16 cellular contexts compared by ENCODE assay signal in genomic region chr14:54168489-54168888, GRCh38.
"Had no signal": no experiment of that assay in that cellular context is flagged by ENCODE, and none has a peak within 500 bp of the region (broad histone marks: within the 10 kb centered on the region; RNA-seq: fewer than 3 reads in every experiment).

No MANE protein-coding gene starts in this region.

- ATAC-seq: activated CD4-positive, alpha-beta T cell treated with anti-CD3 and anti-CD28 coated beads for 36 hours; effector memory CD8-positive, alpha-beta T cell; gastroesophageal sphincter; left cardiac atrium; naive thymus-derived CD8-positive, alpha-beta T cell; right cardiac atrium had no signal

- H3K27me3 ChIP-seq: ovary had no signal

- H3K36me3 ChIP-seq: gastroesophageal sphincter, ovary, WERI-Rb-1 had no signal

- H3K9me3 ChIP-seq: gastroesophageal sphincter, ovary, psoas muscle had no signal

- H3K27ac ChIP-seq: gastroesophageal sphincter, ovary, skin epidermis, WERI-Rb-1 had no signal

- H3K4me3 ChIP-seq: gastroesophageal sphincter, ovary, psoas muscle, skin epidermis had no signal

- DNase-seq: activated CD4-positive, alpha-beta T cell treated with anti-CD3 and anti-CD28 coated beads for 36 hours; activated CD4-positive, alpha-beta T cell treated with anti-CD3 and anti-CD28 coated beads, Interleukin-2, amount 50 U/mL, for 48 hours; activated gamma-delta T cell treated with Interleukin-2 at 50 U/mL for 16 hours; activated T-cell treated with anti-CD3 and anti-CD28 coated beads for 4 hours; dermis blood vessel endothelial cell; effector memory CD8-positive, alpha-beta T cell; immature natural killer cell; left cardiac atrium; naive thymus-derived CD8-positive, alpha-beta T cell; ovary; psoas muscle; right cardiac atrium; trophoblast cell; WERI-Rb-1 had no signal

- H3K4me1 ChIP-seq: psoas muscle had no signal
